In the genomic region with DNA sequence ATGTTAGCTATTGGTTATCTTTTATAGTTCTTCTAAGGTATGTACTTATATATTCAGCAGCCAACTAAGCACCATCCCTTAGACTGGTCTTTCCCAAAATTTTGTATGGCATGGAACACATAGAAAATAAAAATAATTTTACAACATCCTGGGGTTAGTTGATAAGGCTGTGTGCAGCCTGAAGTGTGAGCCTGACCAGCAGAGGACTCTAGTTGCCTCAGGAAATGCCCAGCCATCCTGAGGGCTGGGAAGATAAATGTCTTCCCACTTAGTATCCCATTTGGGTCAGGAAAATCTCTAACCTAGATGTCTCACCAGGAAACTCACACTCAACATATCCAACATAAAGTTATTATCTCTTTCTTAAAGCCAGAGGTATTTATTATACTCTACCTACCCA, we compare ENCODE assay signal across 23 cellular contexts.
"Had no signal": no experiment of that assay in that cellular context is flagged by ENCODE, and none has a peak within 500 bp of the region (broad histone marks: within the 10 kb centered on the region; RNA-seq: fewer than 3 reads in every experiment).

No MANE protein-coding gene starts in this region.

- ATAC-seq: activated CD8-positive, alpha-beta T cell treated with anti-CD3 and anti-CD28 coated beads for 36 hours; activated T-cell treated with anti-CD3 and anti-CD28 coated beads, Interleukin-2, amount 50 U/mL, for 4 hours; activated T-helper 17 cell treated with anti-CD3 and anti-CD28 coated beads, Interleukin-2, amount 50 U/mL, for 72 hours; esophagus mucosa; heart left ventricle had no signal

- DNase-seq: activated CD4-positive, alpha-beta T cell treated with anti-CD3 and anti-CD28 coated beads for 1 hour; activated CD4-positive, alpha-beta T cell treated with anti-CD3 and anti-CD28 coated beads for 4 hours; activated CD4-positive, alpha-beta T cell treated with anti-CD3 and anti-CD28 coated beads, Interleukin-2, amount 10 ng/mL, durations not matched to agents 7 days and 5 days; activated CD4-positive, alpha-beta T cell treated with anti-CD3 and anti-CD28 coated beads, Interleukin-2, amount 50 U/mL, for 48 hours; activated CD8-positive, alpha-beta memory T cell treated with anti-CD3 and anti-CD28 coated beads for 24 hours; activated CD8-positive, alpha-beta T cell treated with anti-CD3 and anti-CD28 coated beads for 36 hours; activated effector memory CD4-positive, alpha-beta T cell treated with Interleukin-2 at 50 U/mL for 16 hours; activated gamma-delta T cell treated with Interleukin-2 at 50 U/mL for 16 hours; activated naive CD4-positive, alpha-beta T cell treated with anti-CD3 and anti-CD28 coated beads, Interleukin-2, amount 50 U/mL, for 16 hours; activated naive CD4-positive, alpha-beta T cell treated with Interleukin-2 at 50 U/mL for 16 hours; activated T-cell treated with anti-CD3 and anti-CD28 coated beads, Interleukin-2, amount 50 U/mL, for 4 hours; amniotic stem cell; anterior cingulate cortex; brain microvascular endothelial cell; dorsolateral prefrontal cortex; effector memory CD4-positive, alpha-beta T cell; endodermal cell; foreskin fibroblast; glutamatergic neuron; heart left ventricle; hypothalamus had no signal
